In genomic region chr19:44641866-44642265, GRCh38 we compare ENCODE assay signal across 21 cellular contexts. TPM values are rescaled to one million over a fixed set of nuclear protein-coding genes. Genes with fewer than 3 reads are reported as not detected.
DNase-seq lines count a peak whose midpoint lies in the region; ATAC-seq and TF ChIP-seq lines count a peak whose summit lies in the region.
"Had no signal": no experiment of that assay in that cellular context is flagged by ENCODE, and none has a peak within 500 bp of the region (broad histone marks: within the 10 kb centered on the region; RNA-seq: fewer than 3 reads in every experiment).

No MANE protein-coding gene starts in this region.

- H3K4me1 Mint-ChIP-seq in natural killer cell: peaks cover 0 to 5% of the 10 kb centered on the region in 2 donors
- peaks cover 0 to 4% of the 10 kb centered on the region in 2 donors for H3K4me1 Mint-ChIP-seq in natural killer cell treated with Interleukin-12 subunit alpha and Interleukin-12 subunit beta and Interleukin-15 and Interleukin-18, amount 100 ng/mL, for 72 hours (ENCODE audit: low read depth in 2 of 2)
- H3K4me1 Mint-ChIP-seq in brain: peaks cover 10% of the 10 kb centered on the region
- peaks cover 9% of the 10 kb centered on the region for H3K4me1 Mint-ChIP-seq in type B pancreatic cell (ENCODE audit: unreplicated experiment)

- no peak overlapping the region for H3K27ac ChIP-seq in trophoblast cell (ENCODE audit: low read depth, low read length)
- H3K27ac ChIP-seq: GM23248 had no signal

- H3K18ac ChIP-seq in trophoblast cell (ENCODE audit: low read length): no peak overlapping the region

- intact Hi-C loops in natural killer cell (cut with micrococcal nuclease): no loop called here

- H3K4me3 ChIP-seq in trophoblast cell (ENCODE audit: low read depth, low read length): no peak overlapping the region
- H3K4me3 ChIP-seq: GM23248, HAP-1 had no signal

- H4K91ac ChIP-seq in trophoblast cell (ENCODE audit: low read depth, low read length): no peak overlapping the region

- H2BK120ac ChIP-seq in trophoblast cell (ENCODE audit: insufficient read depth, low read length, poor library complexity): no peak overlapping the region

- no peak for ATAC-seq in natural killer cell
- no peak for ATAC-seq in natural killer cell treated with Interleukin-12 subunit alpha and Interleukin-12 subunit beta and Interleukin-15 and Interleukin-18, amount 100 ng/mL, for 72 hours
- no peak for ATAC-seq in HG03457 (IDR thresholded peaks at IDR 0.05; ENCODE audit: unreplicated experiment)
- no peak for ATAC-seq in GM21619 (IDR thresholded peaks at IDR 0.05; ENCODE audit: unreplicated experiment)

- no peaks in the 10 kb centered on the region for H3K9me3 ChIP-seq in trophoblast cell (ENCODE audit: insufficient read depth, low read depth, low read length)
- H3K9me3 ChIP-seq: BE2C, Caco-2, HAP-1 had no signal

- H3K9me3 Mint-ChIP-seq in natural killer cell: no peaks in the 10 kb centered on the region
- H3K9me3 Mint-ChIP-seq in natural killer cell treated with Interleukin-12 subunit alpha and Interleukin-12 subunit beta and Interleukin-15 and Interleukin-18, amount 100 ng/mL, for 72 hours: no peaks in the 10 kb centered on the region
- H3K9me3 Mint-ChIP-seq in brain: no peaks in the 10 kb centered on the region
- no peaks in the 10 kb centered on the region for H3K9me3 Mint-ChIP-seq in type B pancreatic cell
- H3K9me3 Mint-ChIP-seq: CD4-positive, CD25-positive, alpha-beta regulatory T cell had no signal

- peaks cover 0 to 3% of the 10 kb centered on the region in 2 experiments for H3K36me3 ChIP-seq in trophoblast cell (ENCODE audit: control insufficient read depth in 1 of 2, insufficient read depth in 2 of 2, low read length in 2 of 2)

- no CpG with 5 or more reads among the region's 6 CpGs for WGBS in trophoblast cell (ENCODE audit: extremely low coverage, insufficient coverage, insufficient read length)

- H3K4me1 ChIP-seq in trophoblast cell (ENCODE audit: control insufficient read depth in 1 of 2, insufficient read depth in 2 of 2, low read length in 2 of 2): peaks cover 6 to 11% of the 10 kb centered on the region in 2 experiments
- H3K4me1 ChIP-seq: BE2C, HAP-1 had no signal

- no peaks in the 10 kb centered on the region for H3K27me3 ChIP-seq in trophoblast cell (ENCODE audit: insufficient read depth, low read length)
- H3K27me3 ChIP-seq: BE2C had no signal

- H4K8ac ChIP-seq in trophoblast cell (ENCODE audit: low read depth, low read length): no peak overlapping the region

- H3K27ac Mint-ChIP-seq in natural killer cell (no peak overlapping the region), brain (peak overlapping the region in 1 of 5 experiments; percentile 48), type B pancreatic cell (no peak overlapping the region)
- no peak overlapping the region for H3K27ac Mint-ChIP-seq in natural killer cell treated with Interleukin-12 subunit alpha and Interleukin-12 subunit beta and Interleukin-15 and Interleukin-18, amount 100 ng/mL, for 72 hours

- no peak overlapping the region for H3K23ac ChIP-seq in trophoblast cell (ENCODE audit: low read length)

- H2BK5ac ChIP-seq in trophoblast cell (ENCODE audit: low read depth, low read length, poor library complexity): no peak overlapping the region

- no peak overlapping the region for H3K4me2 ChIP-seq in trophoblast cell (ENCODE audit: low read length)

- no peak overlapping the region for H2AK5ac ChIP-seq in trophoblast cell (ENCODE audit: low read length)

- no peak for TF ChIP-seq CTCF in natural killer cell (IDR thresholded peaks at IDR 0.05)
- TF ChIP-seq CTCF in brain (conservative IDR thresholded peaks at IDR 0.05): no peak
- no peak for TF ChIP-seq CTCF in type B pancreatic cell (conservative IDR thresholded peaks at IDR 0.05)

- H3K9ac ChIP-seq in trophoblast cell (ENCODE audit: low read length): no peak overlapping the region
- H3K9ac ChIP-seq: GM23248 had no signal

- peaks cover 6% of the 10 kb centered on the region for H3K79me2 ChIP-seq in trophoblast cell (ENCODE audit: control insufficient read depth, insufficient read depth, low read length, poor library complexity)

- H2BK12ac ChIP-seq in trophoblast cell (ENCODE audit: low read length): no peak overlapping the region

- H3K14ac ChIP-seq in trophoblast cell (ENCODE audit: low read length): no peak overlapping the region

- H3K36me3 Mint-ChIP-seq in natural killer cell (no peaks in the 10 kb centered on the region), brain (peaks cover 10% of the 10 kb centered on the region), type B pancreatic cell (peaks cover 3% of the 10 kb centered on the region)
- H3K36me3 Mint-ChIP-seq in natural killer cell treated with Interleukin-12 subunit alpha and Interleukin-12 subunit beta and Interleukin-15 and Interleukin-18, amount 100 ng/mL, for 72 hours: no peaks in the 10 kb centered on the region
- H3K36me3 Mint-ChIP-seq: CD4-positive, CD25-positive, alpha-beta regulatory T cell had no signal

- peaks cover 10% of the 10 kb centered on the region for H3K79me1 ChIP-seq in trophoblast cell (ENCODE audit: low read length)

- no peak overlapping the region for H4K12ac ChIP-seq in trophoblast cell (ENCODE audit: low read depth, low read length)

- no peak overlapping the region for H3K4ac ChIP-seq in trophoblast cell (ENCODE audit: low read depth, low read length)

- DNase-seq in natural killer cell: no peak
- no peak for DNase-seq in natural killer cell treated with Interleukin-12 subunit alpha and Interleukin-12 subunit beta and Interleukin-15 and Interleukin-18, amount 100 ng/mL, for 72 hours (ENCODE audit: low spot score)
- peak; percentile 88 for DNase-seq in trophoblast cell
- DNase-seq in type B pancreatic cell (ENCODE audit: extremely low spot score, unreplicated experiment): no peak
- DNase-seq in GDM1 (lab: John Stamatoyannopoulos, UW): no peak
- DNase-seq: 8988T; BE2C; C1 segment of cervical spinal cord; Caco-2; CD4-positive, CD25-positive, alpha-beta regulatory T cell; DMS153; DMS79; GF-D8; GM23248; KG1 had no signal

- H3K4me3 Mint-ChIP-seq in natural killer cell (peak overlapping the region; percentile 1), brain (peak overlapping the region in 3 of 5 experiments; percentile 34 to 46 (median 46)), type B pancreatic cell (peak overlapping the region; percentile 35)
- H3K4me3 Mint-ChIP-seq in natural killer cell treated with Interleukin-12 subunit alpha and Interleukin-12 subunit beta and Interleukin-15 and Interleukin-18, amount 100 ng/mL, for 72 hours: no peak overlapping the region
- H3K4me3 Mint-ChIP-seq: CD4-positive, CD25-positive, alpha-beta regulatory T cell had no signal

- H2AFZ ChIP-seq in trophoblast cell (ENCODE audit: insufficient read depth, low read length, poor library complexity): no peak overlapping the region
- H2AFZ ChIP-seq: GM23248 had no signal

- peaks cover 0 to 2% of the 10 kb centered on the region in 2 donors for H3K27me3 Mint-ChIP-seq in natural killer cell (ENCODE audit: low read depth in 2 of 2)
- H3K27me3 Mint-ChIP-seq in natural killer cell treated with Interleukin-12 subunit alpha and Interleukin-12 subunit beta and Interleukin-15 and Interleukin-18, amount 100 ng/mL, for 72 hours: peaks cover 0 to 5% of the 10 kb centered on the region in 2 donors
- peaks cover 37% of the 10 kb centered on the region for H3K27me3 Mint-ChIP-seq in brain
- H3K27me3 Mint-ChIP-seq in type B pancreatic cell: peaks cover 10% of the 10 kb centered on the region

RNA-seq across cellular contexts. Expression of gene PVR, which starts 1.8 kb away (rescaled TPM):
- total RNA-seq in natural killer cell (10 to 100 TPM in 1 of 3 donors, 1 to 10 TPM in 2; 6.6 to 12.6 (median 7.9) TPM), type B pancreatic cell (ENCODE audit: low replicate concordance) (29.7 and 38.6 TPM in 2 replicates)
- total RNA-seq in natural killer cell treated with Interleukin-12 subunit alpha and Interleukin-12 subunit beta and Interleukin-15 and Interleukin-18, amount 100 ng/mL, for 72 hours: 10 to 100 TPM; 11.7 to 20.3 TPM
- 14.4 TPM for polyA plus RNA-seq in brain (ENCODE audit: insufficient read depth, low read depth, low replicate concordance)
- polyA plus RNA-seq in trophoblast cell (2013): 20.8 and 23.7 TPM in 2 replicates

RNA-seq across cellular contexts. Expression of gene IGSF23, which starts 28.5 kb away (rescaled TPM):
- total RNA-seq in natural killer cell: not detected
- not detected for total RNA-seq in natural killer cell treated with Interleukin-12 subunit alpha and Interleukin-12 subunit beta and Interleukin-15 and Interleukin-18, amount 100 ng/mL, for 72 hours
- not detected for polyA plus RNA-seq in brain (ENCODE audit: insufficient read depth, low read depth, low replicate concordance)
- 0.08 and 0.12 TPM in 2 replicates for polyA plus RNA-seq in trophoblast cell (2013)
- total RNA-seq in type B pancreatic cell (ENCODE audit: low replicate concordance): 0.93 TPM in 1 of 2 replicates, not detected in the other
- total RNA-seq: CD4-positive, CD25-positive, alpha-beta regulatory T cell; Daoy; GM23248; H4 had no signal
- polyA plus RNA-seq: CD4-positive, CD25-positive, alpha-beta regulatory T cell had no signal

RNA-seq across cellular contexts. Expression of gene CEACAM19, which starts 29.4 kb away (rescaled TPM):
- total RNA-seq in natural killer cell (1 to 10 TPM; 2.6 to 4.1 (median 2.7) TPM), type B pancreatic cell (ENCODE audit: low replicate concordance) (6.1 and 6.3 TPM in 2 replicates)
- 1 to 10 TPM; 1.6 to 1.9 TPM for total RNA-seq in natural killer cell treated with Interleukin-12 subunit alpha and Interleukin-12 subunit beta and Interleukin-15 and Interleukin-18, amount 100 ng/mL, for 72 hours
- 0.24 TPM for polyA plus RNA-seq in brain (ENCODE audit: insufficient read depth, low read depth, low replicate concordance)
- 1.6 and 1.7 TPM in 2 replicates for polyA plus RNA-seq in trophoblast cell (2013)
- total RNA-seq: CD4-positive, CD25-positive, alpha-beta regulatory T cell had no signal
- polyA plus RNA-seq: CD4-positive, CD25-positive, alpha-beta regulatory T cell had no signal

RNA-seq across cellular contexts. Expression of gene CEACAM16, which starts 57.1 kb away (rescaled TPM):
- not detected for total RNA-seq in natural killer cell
- not detected for total RNA-seq in natural killer cell treated with Interleukin-12 subunit alpha and Interleukin-12 subunit beta and Interleukin-15 and Interleukin-18, amount 100 ng/mL, for 72 hours
- not detected for polyA plus RNA-seq in brain (ENCODE audit: insufficient read depth, low read depth, low replicate concordance)
- not detected in 2 replicates for polyA plus RNA-seq in trophoblast cell (2013)
- not detected in 2 replicates for total RNA-seq in type B pancreatic cell (ENCODE audit: low replicate concordance)
- total RNA-seq: Caco-2; CD4-positive, CD25-positive, alpha-beta regulatory T cell; Daoy; GM23248; H4 had no signal
- polyA plus RNA-seq: CD4-positive, CD25-positive, alpha-beta regulatory T cell; GM23248 had no signal

Comparison
In these comparisons a context has a peak if more than half of its experiments do, and no peak if none do; other contexts are left out.
1. DNase-seq: peak in trophoblast cell (2 of 2); none in natural killer cell (single experiment), natural killer cell treated with Interleukin-12 subunit alpha and Interleukin-12 subunit beta and Interleukin-15 and Interleukin-18, amount 100 ng/mL, for 72 hours (single experiment), type B pancreatic cell (single experiment) and GDM1 (single experiment).